In genomic region chr12:76586764-76587395, GRCh38 we compare ENCODE assay signal across 8 cellular contexts. TPM values are rescaled to one million over a fixed set of nuclear protein-coding genes. Genes with fewer than 3 reads are reported as not detected.
A peak's percentile ranks its signal among the peaks of the same experiment; 100 is the strongest.
DNase-seq lines count a peak whose midpoint lies in the region; ATAC-seq and TF ChIP-seq lines count a peak whose summit lies in the region.

No MANE protein-coding gene starts in this region.

- in situ Hi-C loops in gastrocnemius medialis (cut with MboI; ENCODE audit: low sequenced_read_pairs in 4 of 4) = no loop called here

- H3K27me3 Mint-ChIP-seq in activated CD4-positive, alpha-beta memory T cell treated with anti-CD3 and anti-CD28 coated beads for 36 hours = no peaks in the 10 kb centered on the region

- H3K36me3 Mint-ChIP-seq in activated CD4-positive, alpha-beta memory T cell treated with anti-CD3 and anti-CD28 coated beads for 36 hours = no peaks in the 10 kb centered on the region

- peak; percentile 75 for ATAC-seq in GM21528 (IDR thresholded peaks at IDR 0.05; ENCODE audit: low FRiP score, unreplicated experiment)
- no peak for ATAC-seq in gastrocnemius medialis

- no peaks in the 10 kb centered on the region for H3K27me3 ChIP-seq in gastrocnemius medialis

- H3K9me3 Mint-ChIP-seq in activated CD4-positive, alpha-beta memory T cell treated with anti-CD3 and anti-CD28 coated beads for 36 hours = no peaks in the 10 kb centered on the region

- POLR2A ChIA-PET in activated CD4-positive, alpha-beta memory T cell treated with anti-CD3 and anti-CD28 coated beads for 36 hours (lab: Charles Lee) = no interaction called here

- CTCF ChIA-PET in activated CD4-positive, alpha-beta memory T cell treated with anti-CD3 and anti-CD28 coated beads for 36 hours (lab: Charles Lee) = interaction anchor here (0.6 to 1.5 kb wide), 17 partner anchors 9 to 1896 kb away, joined by 3 to 9 read pairs (median 3); no protein-coding TSS in a partner anchor

- H3K36me3 ChIP-seq in gastrocnemius medialis = no peaks in the 10 kb centered on the region

- peak; percentile 6 for DNase-seq in NCI-H2029 (lab: John Stamatoyannopoulos, UW)
- DNase-seq in NCI-H2029 treated with DMSO at 0.1 percent for 48 hours (lab: John Stamatoyannopoulos, UW) = no peak
- peak; percentile 53 for DNase-seq in NCI-H2171 treated with DMSO at 0.1 percent for 48 hours (lab: John Stamatoyannopoulos, UW)
- DNase-seq in activated CD4-positive, alpha-beta memory T cell treated with anti-CD3 and anti-CD28 coated beads for 36 hours = peak; percentile 18
- peak; percentile 10 for DNase-seq in germinal center (ENCODE audit: low spot score)
- DNase-seq in gastrocnemius medialis = peak in 1 of 2 donors; percentile 30
- DNase-seq in GOT3 (lab: John Stamatoyannopoulos, UW) = no peak

- H3K9me3 ChIP-seq in gastrocnemius medialis = no peaks in the 10 kb centered on the region

- peak overlapping the region; percentile 88 to 97 (median 90) for H3K27ac ChIP-seq in gastrocnemius medialis

- H3K4me1 Mint-ChIP-seq in activated CD4-positive, alpha-beta memory T cell treated with anti-CD3 and anti-CD28 coated beads for 36 hours (ENCODE audit: low read depth) = peaks cover 1% of the 10 kb centered on the region

- peaks cover 15 to 16% of the 10 kb centered on the region in 2 donors for H3K4me1 ChIP-seq in gastrocnemius medialis

- TF ChIP-seq POLR2A in gastrocnemius medialis (IDR thresholded peaks at IDR 0.05) = no peak

- no peak overlapping the region for H3K4me3 Mint-ChIP-seq in activated CD4-positive, alpha-beta memory T cell treated with anti-CD3 and anti-CD28 coated beads for 36 hours

- peak; percentile 55 to 76 (median 64) for TF ChIP-seq CTCF in gastrocnemius medialis (IDR thresholded peaks at IDR 0.05 in 4 of 5, conservative IDR thresholded peaks at IDR 0.05 in 1 of 5)

- intact Hi-C loops in activated CD4-positive, alpha-beta memory T cell treated with anti-CD3 and anti-CD28 coated beads for 36 hours (cut with micrococcal nuclease) = loop anchor here (1.0 to 10.0 kb wide), 4 partner anchors 130 to 1060 kb away; partner anchors contain the start of genes BBS10 and NAP1L1
- intact Hi-C loops in gastrocnemius medialis (cut with DNase I; ENCODE audit: low total_unique reads) = loop anchor here (2.0 to 10.0 kb wide), 5 partner anchors 28 to 505 kb away; partner anchors contain the start of genes BBS10, NAP1L1 and OSBPL8

- no peak overlapping the region for H3K4me3 ChIP-seq in gastrocnemius medialis

- no peak overlapping the region for H3K27ac Mint-ChIP-seq in activated CD4-positive, alpha-beta memory T cell treated with anti-CD3 and anti-CD28 coated beads for 36 hours

RNA-seq across cellular contexts. Expression of gene OSBPL8, which starts 27.3 kb away (rescaled TPM):
- total RNA-seq in activated CD4-positive, alpha-beta memory T cell treated with anti-CD3 and anti-CD28 coated beads for 36 hours = 10 to 100 TPM; 69.8 to 73.7 TPM
- 10 to 100 TPM; 25.6 to 46.0 (median 43.4) TPM for total RNA-seq in gastrocnemius medialis

Comparison
In these comparisons a context has a peak if more than half of its experiments do, and no peak if none do; other contexts are left out.
1. DNase-seq: peak in NCI-H2029 (single experiment), NCI-H2171 treated with DMSO at 0.1 percent for 48 hours (single experiment), activated CD4-positive, alpha-beta memory T cell treated with anti-CD3 and anti-CD28 coated beads for 36 hours (single experiment) and germinal center (single experiment); none in NCI-H2029 treated with DMSO at 0.1 percent for 48 hours (single experiment) and GOT3 (single experiment).